17 cellular contexts compared by ENCODE assay signal in the genomic region with DNA sequence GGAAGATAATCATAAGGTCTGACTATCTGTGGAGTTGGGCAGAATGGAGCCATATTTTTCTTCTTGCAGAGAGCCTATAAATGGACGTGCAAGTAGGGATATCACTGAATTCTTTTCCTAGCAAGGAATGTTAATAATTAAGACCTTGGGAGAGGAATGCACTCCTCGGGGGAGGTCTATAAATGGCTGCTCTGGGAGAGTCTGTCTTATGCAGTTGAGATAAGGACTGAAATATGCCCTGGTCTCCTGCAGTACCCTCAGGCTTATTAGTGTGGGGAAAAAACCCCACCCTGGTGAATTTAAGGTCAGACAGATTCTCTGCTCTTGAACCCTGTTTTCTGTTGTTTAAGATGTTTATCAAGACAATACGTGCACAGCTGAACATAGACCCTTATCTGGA. TPM values are rescaled to one million over a fixed set of nuclear protein-coding genes. Genes with fewer than 3 reads are reported as not detected.
"Had no signal": no experiment of that assay in that cellular context is flagged by ENCODE, and none has a peak within 500 bp of the region (broad histone marks: within the 10 kb centered on the region; RNA-seq: fewer than 3 reads in every experiment).

No MANE protein-coding gene starts in this region.

RNA-seq across cellular contexts. Expression of a gene that starts 17.9 kb away (rescaled TPM):
- total RNA-seq: activated CD4-positive, alpha-beta memory T cell treated with anti-CD3 and anti-CD28 coated beads for 36 hours; activated CD4-positive, alpha-beta T cell treated with anti-CD3 and anti-CD28 coated beads, Interleukin-2, amount 10 ng/mL, durations not matched to agents 24 days and 14 days; activated CD8-positive, alpha-beta memory T cell treated with anti-CD3 and anti-CD28 coated beads for 36 hours; activated CD8-positive, alpha-beta T cell treated with anti-CD3 and anti-CD28 coated beads for 36 hours; activated naive CD4-positive, alpha-beta T cell treated with anti-CD3 and anti-CD28 coated beads for 36 hours; activated naive CD4-positive, alpha-beta T cell treated with anti-CD3 and anti-CD28 coated beads, Interleukin-2, amount 50 U/mL, for 72 hours; activated naive CD8-positive, alpha-beta T cell treated with anti-CD3 and anti-CD28 coated beads for 36 hours; activated T-cell treated with anti-CD3 and anti-CD28 coated beads, Interleukin-2, amount 50 U/mL, for 4 hours; activated T-helper 1 cell treated with anti-CD3 and anti-CD28 coated beads, Interleukin-12 subunit alpha, Interleukin-12 subunit beta, Interleukin-2, Interleukin-4 antibody, amounts not matched to agents 30 ng/mL and 10 ng/mL and 1 ng/mL, durations not matched to agents 14 hours and 24 hours and 36 hours; adrenal gland; aorta; body of pancreas; breast epithelium; cardiac septum; T-helper 17 cell; T-helper 2 cell treated with Interferon-gamma antibody and Interleukin-4, amounts not matched to agents 100 ng/mL and 5 ng/mL, for 36 hours had no signal
- polyA plus RNA-seq: adrenal gland, aorta had no signal

RNA-seq across cellular contexts. Expression of a gene that starts 50.5 kb away (rescaled TPM):
- total RNA-seq: activated CD4-positive, alpha-beta T cell treated with anti-CD3 and anti-CD28 coated beads, Interleukin-2, amount 10 ng/mL, durations not matched to agents 24 days and 14 days; activated CD8-positive, alpha-beta T cell treated with anti-CD3 and anti-CD28 coated beads for 36 hours; activated T-helper 1 cell treated with anti-CD3 and anti-CD28 coated beads, Interleukin-12 subunit alpha, Interleukin-12 subunit beta, Interleukin-2, Interleukin-4 antibody, amounts not matched to agents 30 ng/mL and 10 ng/mL and 1 ng/mL, durations not matched to agents 14 hours and 24 hours and 36 hours; astrocyte had no signal
